23 cellular contexts compared by ENCODE assay signal in the genomic region with DNA sequence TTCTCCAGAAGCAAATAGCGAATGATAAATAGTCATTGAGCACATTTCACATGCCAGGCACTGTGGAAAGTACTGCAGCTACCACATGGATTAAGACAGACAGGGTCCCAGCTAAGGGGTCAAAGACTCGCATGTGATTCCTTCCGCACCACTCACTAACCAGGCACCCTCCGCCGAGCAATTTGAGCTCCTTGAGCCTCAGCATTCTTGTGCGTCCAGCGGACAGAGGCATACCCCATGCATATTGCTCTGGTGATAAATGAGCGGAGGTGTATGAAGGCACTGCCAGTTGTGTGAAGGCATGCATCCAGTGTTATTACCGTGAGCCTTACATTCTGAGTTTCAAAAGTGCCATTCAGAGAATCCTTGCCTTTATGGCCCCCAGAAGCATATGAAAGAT.
DNase-seq lines count a peak whose midpoint lies in the region; ATAC-seq and TF ChIP-seq lines count a peak whose summit lies in the region.
"Had no signal": no experiment of that assay in that cellular context is flagged by ENCODE, and none has a peak within 500 bp of the region (broad histone marks: within the 10 kb centered on the region; RNA-seq: fewer than 3 reads in every experiment).

No MANE protein-coding gene starts in this region.

- H3K4me2 ChIP-seq in BLaER1 treated with 17β-estradiol and CSF1 and Interleukin-3, amounts not matched to agents 10 nM and 100 nM: peak overlapping the region in 6 of 11 experiments; percentile 2 to 48 (median 34); a peak in 5 of 22 replicates
- peak overlapping the region; percentile 26 for H3K4me2 ChIP-seq in mesendoderm (ENCODE audit: low read length)

- WGBS in HUES64: 67% methylated on average over 9 of the region's 9 CpGs
- WGBS in endodermal cell (ENCODE audit: insufficient coverage in 1 of 2, insufficient read length in 1 of 2), 2 experiments: 72 to 75% methylated on average over 6 to 9 of the region's 9 CpGs
- no CpG with 5 or more reads among the region's 9 CpGs for WGBS in mesendoderm (ENCODE audit: extremely low coverage, insufficient coverage, low lambda C conversion rate)
- WGBS in upper lobe of left lung, 2 donors: 64 to 66% methylated on average over 8 to 9 of the region's 9 CpGs

- H3K9me3 Mint-ChIP-seq in endodermal cell: no peaks in the 10 kb centered on the region

- H3K56ac ChIP-seq in mesendoderm (ENCODE audit: low read length): peak overlapping the region; percentile 75

- DNase-seq in endodermal cell: peak; percentile 59
- DNase-seq in mesendoderm: peak; percentile 40
- no peak for DNase-seq in HUDEP-2 (lab: John Stamatoyannopoulos, UW; ENCODE audit: unreplicated experiment in 76 of 76)
- no peak for DNase-seq in upper lobe of left lung
- DNase-seq in HuH-7 (ENCODE audit: low spot score): no peak
- DNase-seq: Calu3, DMS79 treated with DMSO at 0.1 percent for 48 hours, GM23248, HCEC 1CT, Karpas-422, NCI-H1092, NCI-H1436, NCI-H187 treated with DMSO at 0.1 percent for 48 hours, NCI-H2107, NCI-H524, NCI-H748 treated with DMSO at 0.1 percent for 48 hours, SJCRH30 had no signal

- peaks cover 52% of the 10 kb centered on the region for H3K4me1 Mint-ChIP-seq in endodermal cell
- H3K4me1 Mint-ChIP-seq: B cell, CD14-positive monocyte had no signal

- no peaks in the 10 kb centered on the region for H3K36me3 ChIP-seq in BLaER1 treated with 17β-estradiol and CSF1 and Interleukin-3, amounts not matched to agents 10 nM and 100 nM
- no peaks in the 10 kb centered on the region for H3K36me3 ChIP-seq in HUES64 (ENCODE audit: insufficient read depth, low read length)
- H3K36me3 ChIP-seq in endodermal cell (ENCODE audit: control insufficient read depth, insufficient read depth, low read length): no peaks in the 10 kb centered on the region
- no peaks in the 10 kb centered on the region for H3K36me3 ChIP-seq in mesendoderm (ENCODE audit: control insufficient read depth, insufficient read depth, low read length)
- no peaks in the 10 kb centered on the region for H3K36me3 ChIP-seq in upper lobe of left lung
- H3K36me3 ChIP-seq: SJCRH30 had no signal

- no peak for ATAC-seq in GM21737 (IDR thresholded peaks at IDR 0.05; ENCODE audit: unreplicated experiment)
- no peak for ATAC-seq in upper lobe of left lung (ENCODE audit: low FRiP score in 2 of 2)

- H3K27ac Mint-ChIP-seq in endodermal cell: peak overlapping the region; percentile 54
- H3K27ac Mint-ChIP-seq: B cell, CD14-positive monocyte had no signal

- H4K8ac ChIP-seq in mesendoderm (ENCODE audit: low read depth, low read length): no peak overlapping the region

- H4K5ac ChIP-seq in mesendoderm (ENCODE audit: low read length): no peak overlapping the region

- H3K23ac ChIP-seq in mesendoderm (ENCODE audit: low read length): no peak overlapping the region

- H3K4ac ChIP-seq in mesendoderm (ENCODE audit: low read depth, low read length): peak overlapping the region; percentile 56

- H3K36me3 Mint-ChIP-seq in endodermal cell (ENCODE audit: low read depth): no peaks in the 10 kb centered on the region
- H3K36me3 Mint-ChIP-seq: CD14-positive monocyte had no signal

- H2AK5ac ChIP-seq in mesendoderm (ENCODE audit: low read length): peak overlapping the region; percentile 33

- H3K18ac ChIP-seq in mesendoderm (ENCODE audit: low read length): peak overlapping the region; percentile 4

- peak overlapping the region; percentile 64 for H2BK5ac ChIP-seq in mesendoderm (ENCODE audit: low read length)

- peak overlapping the region; percentile 18 for H2BK120ac ChIP-seq in mesendoderm (ENCODE audit: low read depth, low read length)

- no peak overlapping the region for H3K27ac ChIP-seq in BLaER1 treated with 17β-estradiol and CSF1 and Interleukin-3, amounts not matched to agents 10 nM and 100 nM
- H3K27ac ChIP-seq in HUES64 (ENCODE audit: low read depth, low read length) (peak overlapping the region; percentile 80), endodermal cell (ENCODE audit: low read depth, low read length) (no peak overlapping the region), mesendoderm (ENCODE audit: low read depth, low read length) (no peak overlapping the region), upper lobe of left lung (no peak overlapping the region)
- H3K27ac ChIP-seq: 22Rv1, GM23248, SJCRH30 had no signal

- no peaks in the 10 kb centered on the region for H3K79me2 ChIP-seq in mesendoderm (ENCODE audit: control insufficient read depth, insufficient read depth, low read length)

- H3K27me3 Mint-ChIP-seq in endodermal cell (ENCODE audit: insufficient read depth): peaks cover 12% of the 10 kb centered on the region

- H3K4me1 ChIP-seq in BLaER1 treated with 17β-estradiol and CSF1 and Interleukin-3, amounts not matched to agents 10 nM and 100 nM: peaks cover 0 to 12% (median 10%) of the 10 kb centered on the region in 10 experiments; a peak in 10 of 20 replicates
- H3K4me1 ChIP-seq in HUES64 (ENCODE audit: insufficient read depth, low read length) (peaks cover 43% of the 10 kb centered on the region), endodermal cell (ENCODE audit: control insufficient read depth, insufficient read depth, low read length) (peaks cover 16% of the 10 kb centered on the region), mesendoderm (ENCODE audit: control insufficient read depth, low read depth, low read length) (peaks cover 24% of the 10 kb centered on the region), upper lobe of left lung (no peaks in the 10 kb centered on the region)
- H3K4me1 ChIP-seq: SJCRH30 had no signal

- H3K79me1 ChIP-seq in mesendoderm (ENCODE audit: low read length): no peaks in the 10 kb centered on the region

- no peaks in the 10 kb centered on the region for H4K20me1 ChIP-seq in BLaER1 treated with 17β-estradiol and CSF1 and Interleukin-3, amounts not matched to agents 10 nM and 100 nM

- peak overlapping the region; percentile 24 for H3K4me3 Mint-ChIP-seq in endodermal cell
- H3K4me3 Mint-ChIP-seq: B cell, CD14-positive monocyte had no signal

- no peaks in the 10 kb centered on the region for H3K27me3 ChIP-seq in BLaER1 treated with 17β-estradiol and CSF1 and Interleukin-3, amounts not matched to agents 10 nM and 100 nM
- H3K27me3 ChIP-seq in HUES64 (ENCODE audit: insufficient read depth, low read length) (no peaks in the 10 kb centered on the region), endodermal cell (ENCODE audit: control insufficient read depth, insufficient read depth, low read length, poor library complexity, severe bottlenecking) (peaks cover 10% of the 10 kb centered on the region), mesendoderm (ENCODE audit: insufficient read depth, low read length, poor library complexity) (no peaks in the 10 kb centered on the region), upper lobe of left lung (no peaks in the 10 kb centered on the region)
- H3K27me3 ChIP-seq: SJCRH30 had no signal

- no peak for TF ChIP-seq POLR2A in upper lobe of left lung (IDR thresholded peaks at IDR 0.05)

- H3K9me3 ChIP-seq in BLaER1 treated with 17β-estradiol and CSF1 and Interleukin-3, amounts not matched to agents 10 nM and 100 nM (replicated peaks in 1 of 11): peaks cover 0 to 13% (median 5%) of the 10 kb centered on the region in 11 experiments; a peak in 8 of 22 replicates
- H3K9me3 ChIP-seq in HUES64 (ENCODE audit: insufficient read depth, low read depth, low read length) (no peaks in the 10 kb centered on the region), endodermal cell (ENCODE audit: control insufficient read depth, low read length) (no peaks in the 10 kb centered on the region), upper lobe of left lung (no peaks in the 10 kb centered on the region)
- H3K9me3 ChIP-seq: SJCRH30 had no signal

- no peak overlapping the region for H3K4me3 ChIP-seq in BLaER1 treated with 17β-estradiol and CSF1 and Interleukin-3, amounts not matched to agents 10 nM and 100 nM
- H3K4me3 ChIP-seq in HUES64 (ENCODE audit: low read length) (0 out of 2 replicates have a peak overlapping the region, but pooled peaks have one; percentile 4), endodermal cell (ENCODE audit: low read length) (peak overlapping the region; percentile 24), mesendoderm (ENCODE audit: low read length) (no peak overlapping the region), upper lobe of left lung (no peak overlapping the region)
- H3K4me3 ChIP-seq: GM23248, SJCRH30 had no signal

- TF ChIP-seq CTCF in endodermal cell (conservative IDR thresholded peaks at IDR 0.05): no peak
- no peak for TF ChIP-seq CTCF in upper lobe of left lung (IDR thresholded peaks at IDR 0.05)

- no peak overlapping the region for H3K9ac ChIP-seq in BLaER1 treated with 17β-estradiol and CSF1 and Interleukin-3, amounts not matched to agents 10 nM and 100 nM
- H3K9ac ChIP-seq in HUES64 (ENCODE audit: low read depth, low read length) (peak overlapping the region; percentile 18), endodermal cell (ENCODE audit: extremely low read depth, low read length, poor library complexity, severe bottlenecking) (no peak overlapping the region), mesendoderm (ENCODE audit: low read length) (no peak overlapping the region)
- H3K9ac ChIP-seq: GM23248 had no signal

- no peak for TF ChIP-seq EP300 in upper lobe of left lung (IDR thresholded peaks at IDR 0.05)

- no peak overlapping the region for H2BK15ac ChIP-seq in mesendoderm (replicated peaks; ENCODE audit: low read depth)

Comparison
In these comparisons a context has a peak if more than half of its experiments do, and no peak if none do; other contexts are left out.
1. H3K4me3 ChIP-seq: peak in HUES64 (single experiment) and endodermal cell (single experiment); none in BLaER1 treated with 17β-estradiol and CSF1 and Interleukin-3, amounts not matched to agents 10 nM and 100 nM (0 of 10), mesendoderm (single experiment) and upper lobe of left lung (0 of 4).
2. DNase-seq: peak in endodermal cell (single experiment) and mesendoderm (single experiment); none in HUDEP-2 (0 of 76), upper lobe of left lung (0 of 2) and HuH-7 (single experiment).